Comparison of ENCODE assay signal across 9 cellular contexts in genomic region chr9:77647659-77648457, GRCh38. TPM values are rescaled to one million over a fixed set of nuclear protein-coding genes. Genes with fewer than 3 reads are reported as not detected.
DNase-seq lines count a peak whose midpoint lies in the region; ATAC-seq and TF ChIP-seq lines count a peak whose summit lies in the region.
"Had no signal": no experiment of that assay in that cellular context is flagged by ENCODE, and none has a peak within 500 bp of the region (broad histone marks: within the 10 kb centered on the region; RNA-seq: fewer than 3 reads in every experiment).

Gene GNA14, minus strand, starts transcription at chr9:77648322. Its CDS starts 529 bp downstream, at chr9:77647793.

- H3K36me3 ChIP-seq in H7 (replicated peaks; ENCODE audit: control insufficient read depth, insufficient read depth, low read length) (no peaks in the 10 kb centered on the region), right atrium auricular region (no peaks in the 10 kb centered on the region)

- peaks cover 15% of the 10 kb centered on the region; the same call in 1 of the 2 replicates for H3K27me3 ChIP-seq in H7 (ENCODE audit: control insufficient read depth, insufficient read depth, low read length)
- H3K27me3 ChIP-seq in right atrium auricular region: no peaks in the 10 kb centered on the region

- DNase-seq in H7: peak; percentile 79
- peak; percentile 34 to 35 for DNase-seq in activated T-cell treated with anti-CD3 and anti-CD28 coated beads, Interleukin-2, amount 50 U/mL, for 48 hours
- DNase-seq in right atrium auricular region (ENCODE audit: low spot score): peak; percentile 61
- DNase-seq in retina: peak; percentile 82
- no peak for DNase-seq in mesenteric fat pad (ENCODE audit: low spot score)
- DNase-seq in stimulated activated naive CD4-positive, alpha-beta T cell (lab: John Stamatoyannopoulos, UW): no peak
- DNase-seq in NCI-H345 (lab: John Stamatoyannopoulos, UW): no peak

- H3K4me1 ChIP-seq in right atrium auricular region: peaks cover 0 to 27% of the 10 kb centered on the region in 2 donors

- peak within 1 kb of the TSS; percentile 60 for H3K4me3 ChIP-seq in H7 (ENCODE audit: insufficient read depth, low read depth, low read length)
- peak within 1 kb of the TSS; percentile 50 to 56 for H3K4me3 ChIP-seq in right atrium auricular region
- H3K4me3 ChIP-seq: K562 had no signal

- H3K27ac ChIP-seq in right atrium auricular region: peak within 1 kb of the TSS; percentile 56 to 62

- no peak for ATAC-seq in HG03432 (IDR thresholded peaks at IDR 0.05; ENCODE audit: unreplicated experiment)
- ATAC-seq: K562 had no signal

- no peaks in the 10 kb centered on the region for H3K9me3 ChIP-seq in right atrium auricular region

- TF ChIP-seq CTCF in right atrium auricular region (IDR thresholded peaks at IDR 0.05): no peak

RNA-seq across cellular contexts. Expression of gene GNA14, which starts in this region (rescaled TPM):
- 5.5 and 7.1 TPM in 2 replicates for total RNA-seq in H7 (2014; rRNA removed; shearing (Covaris generic))
- total RNA-seq in right atrium auricular region (1 to 10 TPM; 2.2 to 4.3 TPM), mesenteric fat pad (4.8 TPM)

Comparison
In these comparisons a context has a peak if more than half of its experiments do, and no peak if none do; other contexts are left out.
1. DNase-seq: peak in H7 (single experiment), activated T-cell treated with anti-CD3 and anti-CD28 coated beads, Interleukin-2, amount 50 U/mL, for 48 hours (2 of 2), right atrium auricular region (single experiment) and retina (single experiment); none in mesenteric fat pad (single experiment), stimulated activated naive CD4-positive, alpha-beta T cell (0 of 6) and NCI-H345 (single experiment).